Comparison of ENCODE assay signal across 8 cellular contexts in the genomic region with DNA sequence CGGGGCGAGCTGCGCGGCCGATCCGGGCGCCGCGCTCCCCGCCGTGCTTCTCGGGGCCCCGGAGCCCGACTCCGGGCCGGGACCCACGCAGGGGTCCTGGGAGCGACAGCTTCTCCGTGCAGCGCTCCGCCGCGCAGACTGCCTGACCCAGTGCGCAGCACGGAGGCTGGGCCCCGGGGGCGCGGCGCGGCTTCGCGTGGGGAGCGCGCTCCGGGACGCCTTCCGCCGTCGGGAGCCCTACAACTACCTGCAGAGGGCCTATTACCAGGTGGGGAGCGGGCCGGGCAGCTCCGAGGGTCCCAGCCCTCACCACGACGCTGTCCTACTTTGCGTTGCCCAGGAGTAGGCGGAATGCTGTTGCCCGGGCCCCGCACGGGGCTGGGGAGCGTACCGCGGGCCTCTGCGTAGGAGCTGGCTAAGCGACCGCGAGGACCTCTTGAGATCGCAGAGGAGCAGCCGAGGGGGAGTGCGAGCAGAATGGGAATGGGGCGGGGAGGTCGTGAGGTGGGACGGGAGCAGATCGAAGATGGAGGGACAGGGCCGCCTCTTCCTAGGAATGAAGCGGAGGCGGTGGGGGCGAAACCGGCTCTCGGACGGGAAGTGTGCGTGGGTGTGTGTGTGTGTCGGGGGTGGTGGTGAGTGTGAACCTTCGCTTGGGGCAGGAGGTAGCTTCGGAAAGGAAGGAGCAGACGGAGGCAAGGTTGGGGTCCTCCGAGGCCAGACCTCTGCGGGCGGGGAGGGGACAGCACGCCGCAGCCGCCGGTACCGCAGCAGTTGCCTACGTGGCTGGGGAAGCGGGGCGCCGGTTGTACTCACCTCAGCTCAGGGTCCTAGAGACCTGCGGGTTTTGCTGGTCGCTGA. TPM values are rescaled to one million over a fixed set of nuclear protein-coding genes. Genes with fewer than 3 reads are reported as not detected.
DNase-seq lines count a peak whose midpoint lies in the region; ATAC-seq and TF ChIP-seq lines count a peak whose summit lies in the region.

No MANE protein-coding gene starts in this region.

- H3K4me3 Mint-ChIP-seq in brain = peak overlapping the region; percentile 99 to 100 (median 100)

- H3K4me1 Mint-ChIP-seq in brain = peaks cover 67% of the 10 kb centered on the region

- H3K27me3 Mint-ChIP-seq in brain = peaks cover 8% of the 10 kb centered on the region

- peaks cover 35% of the 10 kb centered on the region for H3K36me3 Mint-ChIP-seq in brain

- no peak for TF ChIP-seq CTCF in brain (conservative IDR thresholded peaks at IDR 0.05)

- ATAC-seq in HG03196 (IDR thresholded peaks at IDR 0.05; ENCODE audit: unreplicated experiment) = no peak

- H3K9me3 Mint-ChIP-seq in brain = no peaks in the 10 kb centered on the region

- DNase-seq in SKM-1 treated with dmso at 0.1 percent for 144 hours (lab: John Stamatoyannopoulos, UW; ENCODE audit: unreplicated experiment) (peak; percentile 22), SKM-1 (lab: John Stamatoyannopoulos, UW; ENCODE audit: unreplicated experiment) (no peak), SW480 (ENCODE audit: low spot score) (peak; percentile 65), iPS-NIHi11 (ENCODE audit: low spot score) (peak; percentile 79), 8988T (no peak)
- peak; percentile 57 for DNase-seq in stimulated activated CD4-positive, alpha-beta T cell treated with anti-CD3 and anti-CD28 coated beads, Interleukin-15, amount 100 ng/mL, for 24 hours

- H3K27ac Mint-ChIP-seq in brain = peak overlapping the region; percentile 98 to 100 (median 100)

RNA-seq across cellular contexts. Expression of gene P3H3, which starts 0.7 kb away (rescaled TPM):
- 14.5 TPM for polyA plus RNA-seq in brain (ENCODE audit: insufficient read depth, low read depth, low replicate concordance)

RNA-seq across cellular contexts. Expression of gene GPR162, which starts 7.3 kb away (rescaled TPM):
- 59.9 TPM for polyA plus RNA-seq in brain (ENCODE audit: insufficient read depth, low read depth, low replicate concordance)

RNA-seq across cellular contexts. Expression of gene GNB3, which starts 11.8 kb away (rescaled TPM):
- 4.8 TPM for polyA plus RNA-seq in brain (ENCODE audit: insufficient read depth, low read depth, low replicate concordance)

RNA-seq across cellular contexts. Expression of gene CDCA3, which starts 22.2 kb away (rescaled TPM):
- polyA plus RNA-seq in brain (ENCODE audit: insufficient read depth, low read depth, low replicate concordance) = 38.2 TPM

RNA-seq across cellular contexts. Expression of gene USP5, which starts 23.0 kb away (rescaled TPM):
- polyA plus RNA-seq in brain (ENCODE audit: insufficient read depth, low read depth, low replicate concordance) = 106 TPM

Comparison
In these comparisons a context has a peak if more than half of its experiments do, and no peak if none do; other contexts are left out.
1. DNase-seq: peak in SKM-1 treated with dmso at 0.1 percent for 144 hours (single experiment), SW480 (single experiment), iPS-NIHi11 (single experiment) and stimulated activated CD4-positive, alpha-beta T cell treated with anti-CD3 and anti-CD28 coated beads, Interleukin-15, amount 100 ng/mL, for 24 hours (single experiment); none in SKM-1 (single experiment) and 8988T (single experiment).